Comparison of ENCODE assay signal across 10 cellular contexts in the genomic region with DNA sequence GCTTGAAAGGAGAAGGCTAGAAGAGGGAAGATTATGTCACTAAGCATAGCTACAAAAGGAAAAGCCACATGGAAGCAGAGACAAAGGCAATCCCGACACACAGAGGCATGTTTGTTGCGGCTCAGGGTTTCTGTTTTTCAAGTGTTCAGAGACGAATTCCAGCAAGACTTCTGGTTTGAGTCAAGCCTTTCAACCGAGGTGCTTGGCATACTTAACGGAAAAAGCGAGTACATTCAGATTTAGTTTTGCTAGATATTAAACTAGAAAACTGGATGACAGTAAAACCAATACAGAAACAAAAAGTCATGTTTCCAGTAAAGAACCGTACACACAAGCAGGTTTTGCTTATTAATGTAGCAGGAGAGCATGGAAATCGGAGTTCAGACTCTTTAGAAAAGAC. TPM values are rescaled to one million over a fixed set of nuclear protein-coding genes. Genes with fewer than 3 reads are reported as not detected.
DNase-seq lines count a peak whose midpoint lies in the region; ATAC-seq and TF ChIP-seq lines count a peak whose summit lies in the region.
"Had no signal": no experiment of that assay in that cellular context is flagged by ENCODE, and none has a peak within 500 bp of the region (broad histone marks: within the 10 kb centered on the region; RNA-seq: fewer than 3 reads in every experiment).

No MANE protein-coding gene starts in this region.

- peak; percentile 35 for DNase-seq in A673 (ENCODE audit: low spot score)
- no peak for DNase-seq in coronary artery (ENCODE audit: low spot score)
- DNase-seq in mucosa of gallbladder (ENCODE audit: low spot score), result peak; percentile 37
- no peak for DNase-seq in ecto neural progenitor cell (ENCODE audit: low spot score)
- no peak for DNase-seq in NCI-H2107 (lab: John Stamatoyannopoulos, UW)
- no peak for DNase-seq in immature natural killer cell
- DNase-seq: Caco-2 had no signal

- no peaks in the 10 kb centered on the region for H3K4me1 Mint-ChIP-seq in immature natural killer cell

- H3K27me3 Mint-ChIP-seq in immature natural killer cell (ENCODE audit: low read depth in 3 of 3), result no peaks in the 10 kb centered on the region

- 76% methylated on average over 8 of the region's 8 CpGs for WGBS in HUES64

- TF ChIP-seq CTCF in A673 (conservative IDR thresholded peaks at IDR 0.05; ENCODE audit: low read depth, low read length) (no peak), coronary artery (IDR thresholded peaks at IDR 0.05) (no peak)

- CTCF ChIA-PET in A673 (lab: Charles Lee), result no interaction called here

- no peak overlapping the region for H3K27ac Mint-ChIP-seq in immature natural killer cell

- no peak for ATAC-seq in HG03442 (IDR thresholded peaks at IDR 0.05; ENCODE audit: unreplicated experiment)

- no TSS peak for BruUV-seq in A673 (replicated peaks; lab: Mats Ljungman, UMichigan)

- peaks cover 15 to 17% (median 16%) of the 10 kb centered on the region in 3 donors for H3K36me3 Mint-ChIP-seq in immature natural killer cell

- H3K4me1 ChIP-seq in A673 (ENCODE audit: insufficient read depth, low read length, poor library complexity, severe bottlenecking) (peaks cover 7% of the 10 kb centered on the region), HUES64 (ENCODE audit: insufficient read depth, low read length) (peaks cover 14% of the 10 kb centered on the region; the same call in 1 of the 2 replicates)
- H3K4me1 ChIP-seq: Caco-2 had no signal

- no peak overlapping the region for H3K4me3 ChIP-seq in A673 (ENCODE audit: low read depth, low read length, poor library complexity, severe bottlenecking)
- no peak overlapping the region for H3K4me3 ChIP-seq in HUES64 (ENCODE audit: low read length)
- peak overlapping the region; percentile 48 for H3K4me3 ChIP-seq in coronary artery
- H3K4me3 ChIP-seq: tibial nerve had no signal

- POLR2A ChIA-PET in A673 (lab: Charles Lee; ENCODE audit: low non-redundant PET), result no interaction called here

- H3K9ac ChIP-seq in HUES64 (ENCODE audit: low read depth, low read length), result peak overlapping the region; percentile 52; the same call in 1 of the 2 replicates

- H3K9me3 ChIP-seq in A673 (ENCODE audit: low read depth, low read length, poor library complexity, severe bottlenecking), result no peaks in the 10 kb centered on the region
- H3K9me3 ChIP-seq in HUES64 (ENCODE audit: insufficient read depth, low read depth, low read length), result no peaks in the 10 kb centered on the region
- H3K9me3 ChIP-seq: Caco-2, tibial nerve had no signal

- peak overlapping the region; percentile 52 for H3K27ac ChIP-seq in A673 (ENCODE audit: low read depth, low read length, poor library complexity, severe bottlenecking)
- peak overlapping the region; percentile 58 for H3K27ac ChIP-seq in HUES64 (ENCODE audit: low read depth, low read length)
- H3K27ac ChIP-seq in coronary artery, result peak overlapping the region; percentile 32 to 73

- H3K27me3 ChIP-seq in A673 (replicated peaks; ENCODE audit: insufficient read depth, low read depth, low read length, poor library complexity) (no peaks in the 10 kb centered on the region), HUES64 (ENCODE audit: insufficient read depth, low read length) (no peaks in the 10 kb centered on the region)
- H3K27me3 ChIP-seq: tibial nerve had no signal

- no peak overlapping the region for H3K4me3 Mint-ChIP-seq in immature natural killer cell

- no peaks in the 10 kb centered on the region for H3K9me3 Mint-ChIP-seq in immature natural killer cell

- H3K36me3 ChIP-seq in A673 (ENCODE audit: insufficient read depth, low read length, poor library complexity, severe bottlenecking) (peaks cover 6% of the 10 kb centered on the region), HUES64 (ENCODE audit: insufficient read depth, low read length) (peaks cover 29% of the 10 kb centered on the region)

- intact Hi-C loops in A673 (cut with micrococcal nuclease; ENCODE audit: unreplicated experiment), result no loop called here

RNA-seq across cellular contexts. Expression of a gene that starts 27.2 kb away (rescaled TPM):
- total RNA-seq in A673 (2021) (49.3 and 56.6 TPM in 2 replicates), mucosa of gallbladder (18.1 TPM)
- 23.8 TPM for polyA plus RNA-seq in HUES64 (2013, experiment 1 of 2)
- 34.3 TPM for polyA plus RNA-seq in HUES64 (2013, experiment 2 of 2)
- 10 to 100 TPM in 1 of 3 donors, 1 to 10 TPM in 2; 7.2 to 13.2 (median 9.7) TPM for polyA plus RNA-seq in immature natural killer cell

Comparison
In these comparisons a context has a peak if more than half of its experiments do, and no peak if none do; other contexts are left out.
1. DNase-seq: peak in A673 (single experiment) and mucosa of gallbladder (single experiment); none in coronary artery (single experiment), ecto neural progenitor cell (single experiment), NCI-H2107 (single experiment) and immature natural killer cell (0 of 3).
2. Peak in every context shown above with its lines, with median percentiles within 50 percentile points of each other: H3K27ac ChIP-seq.